Comparison of ENCODE assay signal across 25 cellular contexts in genomic region chr11:69873166-69874077, GRCh38. TPM values are rescaled to one million over a fixed set of nuclear protein-coding genes. Genes with fewer than 3 reads are reported as not detected.
"Had no signal": no experiment of that assay in that cellular context is flagged by ENCODE, and none has a peak within 500 bp of the region (broad histone marks: within the 10 kb centered on the region; RNA-seq: fewer than 3 reads in every experiment).

No MANE protein-coding gene starts in this region.

- H3K27ac Mint-ChIP-seq: activated naive CD4-positive, alpha-beta T cell treated with anti-CD3 and anti-CD28 coated beads, Interleukin-2, amount 50 U/mL, for 72 hours; activated T-helper 1 cell treated with anti-CD3 and anti-CD28 coated beads, Interleukin-12 subunit alpha, Interleukin-12 subunit beta, Interleukin-2, Interleukin-4 antibody, amounts not matched to agents 30 ng/mL and 10 ng/mL and 1 ng/mL, durations not matched to agents 14 hours and 24 hours and 36 hours; dendritic cell treated with granulocyte-macrophage colony-stimulating factor and Interleukin-4, amounts not matched to agents 40 ng/mL and 50 ng/mL, for 4 days; nephron; stimulated activated memory B cell treated with anti-CD40 and anti-IgM and Interleukin-4, amounts not matched to agents 10 μg/mL and 1 μg/mL and 100 μg/mL, for 72 hours; T-helper 2 cell treated with Interferon-gamma antibody and Interleukin-4, amounts not matched to agents 5 μg/mL and 100 μg/mL, for 36 hours had no signal

- H3K4me3 Mint-ChIP-seq: activated T-helper 1 cell treated with anti-CD3 and anti-CD28 coated beads, Interleukin-12 subunit alpha, Interleukin-12 subunit beta, Interleukin-2, Interleukin-4 antibody, amounts not matched to agents 30 ng/mL and 10 ng/mL and 1 ng/mL, durations not matched to agents 14 hours and 24 hours and 36 hours; dendritic cell treated with granulocyte-macrophage colony-stimulating factor and Interleukin-4, amounts not matched to agents 40 ng/mL and 50 ng/mL, for 4 days; nephron; stimulated activated memory B cell treated with anti-CD40 and anti-IgM and Interleukin-4, amounts not matched to agents 10 μg/mL and 1 μg/mL and 100 μg/mL, for 72 hours; T-helper 2 cell treated with Interferon-gamma antibody and Interleukin-4, amounts not matched to agents 5 μg/mL and 100 μg/mL, for 36 hours had no signal

- H3K9me3 Mint-ChIP-seq: activated naive CD4-positive, alpha-beta T cell treated with anti-CD3 and anti-CD28 coated beads, Interleukin-2, amount 50 U/mL, for 72 hours; activated T-helper 1 cell treated with anti-CD3 and anti-CD28 coated beads, Interleukin-12 subunit alpha, Interleukin-12 subunit beta, Interleukin-2, Interleukin-4 antibody, amounts not matched to agents 30 ng/mL and 10 ng/mL and 1 ng/mL, durations not matched to agents 14 hours and 24 hours and 36 hours; dendritic cell treated with granulocyte-macrophage colony-stimulating factor and Interleukin-4, amounts not matched to agents 40 ng/mL and 50 ng/mL, for 4 days; nephron; T-helper 2 cell treated with Interferon-gamma antibody and Interleukin-4, amounts not matched to agents 5 μg/mL and 100 μg/mL, for 36 hours had no signal

- DNase-seq: aorta; caudate nucleus; effector CD8-positive, alpha-beta T cell; foreskin keratinocyte; left ventricle myocardium inferior; pancreas; right cardiac atrium; stimulated activated CD4-positive, alpha-beta T cell treated with anti-CD3 and anti-CD28 coated beads, Interleukin-15, amount 100 ng/mL, for 24 hours; testis; trophoblast cell; WERI-Rb-1 had no signal

- H3K36me3 Mint-ChIP-seq: activated naive CD4-positive, alpha-beta T cell treated with anti-CD3 and anti-CD28 coated beads, Interleukin-2, amount 50 U/mL, for 72 hours; brain; stimulated activated memory B cell treated with anti-CD40 and anti-IgM and Interleukin-4, amounts not matched to agents 10 μg/mL and 1 μg/mL and 100 μg/mL, for 72 hours had no signal

- H3K4me1 Mint-ChIP-seq: stimulated activated memory B cell treated with anti-CD40 and anti-IgM and Interleukin-4, amounts not matched to agents 10 μg/mL and 1 μg/mL and 100 μg/mL, for 72 hours had no signal

- ATAC-seq: activated naive CD4-positive, alpha-beta T cell treated with anti-CD3 and anti-CD28 coated beads, Interleukin-2, amount 50 U/mL, for 72 hours; foreskin keratinocyte; pancreas; right cardiac atrium; SK-N-SH treated with all-trans-retinoic acid at 6 μM for 48 hours; stimulated activated memory B cell treated with anti-CD40 and anti-IgM and Interleukin-4, amounts not matched to agents 10 μg/mL and 1 μg/mL and 100 μg/mL, for 72 hours had no signal

- H3K27ac ChIP-seq: foreskin keratinocyte, left ventricle myocardium inferior, neutrophil, pancreas, skin epidermis, testis, WERI-Rb-1 had no signal

- H3K4me3 ChIP-seq: left ventricle myocardium inferior, pancreas, skin epidermis, testis had no signal

- H3K36me3 ChIP-seq: left ventricle myocardium inferior, neutrophil, pancreas, WERI-Rb-1 had no signal

- H3K9me3 ChIP-seq: left ventricle myocardium inferior, neutrophil, pancreas, testis had no signal

- H3K27me3 ChIP-seq: pancreas, testis had no signal

- H3K4me1 ChIP-seq: foreskin keratinocyte, left ventricle myocardium inferior, pancreas, testis had no signal

RNA-seq across cellular contexts. Expression of gene FGF3, which starts 54.2 kb away (rescaled TPM):
- total RNA-seq: activated naive CD4-positive, alpha-beta T cell treated with anti-CD3 and anti-CD28 coated beads, Interleukin-2, amount 50 U/mL, for 72 hours; activated T-helper 1 cell treated with anti-CD3 and anti-CD28 coated beads, Interleukin-12 subunit alpha, Interleukin-12 subunit beta, Interleukin-2, Interleukin-4 antibody, amounts not matched to agents 30 ng/mL and 10 ng/mL and 1 ng/mL, durations not matched to agents 14 hours and 24 hours and 36 hours; aorta; foreskin keratinocyte; kidney epithelial cell; left ventricle myocardium inferior; pancreas; pulmonary artery endothelial cell; right cardiac atrium had no signal
- polyA plus RNA-seq: adipose tissue, aorta, esophagus, foreskin keratinocyte, pancreas, right cardiac atrium had no signal
